Comparison of ENCODE assay signal across 14 cellular contexts in genomic region chr11:8567597-8568198, GRCh38. TPM values are rescaled to one million over a fixed set of nuclear protein-coding genes. Genes with fewer than 3 reads are reported as not detected.
DNase-seq lines count a peak whose midpoint lies in the region; ATAC-seq and TF ChIP-seq lines count a peak whose summit lies in the region.
"Had no signal": no experiment of that assay in that cellular context is flagged by ENCODE, and none has a peak within 500 bp of the region (broad histone marks: within the 10 kb centered on the region; RNA-seq: fewer than 3 reads in every experiment).

No MANE protein-coding gene starts in this region.

- peaks cover 8% of the 10 kb centered on the region for H3K27me3 Mint-ChIP-seq in stimulated activated naive CD8-positive, alpha-beta T cell treated with anti-CD3 and anti-CD28 coated beads, Interleukin-15, amount 100 ng/mL, for 72 hours
- peaks cover 7% of the 10 kb centered on the region for H3K27me3 Mint-ChIP-seq in glutamatergic neuron (ENCODE audit: unreplicated experiment)

- in situ Hi-C loops in astrocyte of the cerebellum (cut with HindIII; ENCODE audit: low sequenced_read_pairs), result no loop called here

- no peak overlapping the region for H3K4me3 ChIP-seq in astrocyte of the cerebellum (ENCODE audit: low read depth, low read length)
- H3K4me3 ChIP-seq: lower lobe of right lung, pancreas, Peyer's patch had no signal

- peaks cover 13% of the 10 kb centered on the region for H3K4me1 Mint-ChIP-seq in stimulated activated naive CD8-positive, alpha-beta T cell treated with anti-CD3 and anti-CD28 coated beads, Interleukin-15, amount 100 ng/mL, for 72 hours
- H3K4me1 Mint-ChIP-seq in glutamatergic neuron (ENCODE audit: low read depth, unreplicated experiment), result peaks cover 2% of the 10 kb centered on the region
- H3K4me1 Mint-ChIP-seq: activated B cell treated with CpG ODN at 0.5 μM for 24 hours had no signal

- no peak for TF ChIP-seq CTCF in astrocyte of the cerebellum (IDR thresholded peaks at IDR 0.05; ENCODE audit: low read depth, low read length, missing control alignments)
- TF ChIP-seq CTCF in glutamatergic neuron (IDR thresholded peaks at IDR 0.05; ENCODE audit: partially characterized antibody, unreplicated experiment), result no peak

- no peaks in the 10 kb centered on the region for H3K9me3 Mint-ChIP-seq in activated naive CD4-positive, alpha-beta T cell treated with anti-CD3 and anti-CD28 coated beads, Interleukin-2, amount 50 U/mL, for 72 hours
- H3K9me3 Mint-ChIP-seq in stimulated activated naive CD8-positive, alpha-beta T cell treated with anti-CD3 and anti-CD28 coated beads, Interleukin-15, amount 100 ng/mL, for 72 hours, result no peaks in the 10 kb centered on the region
- peaks cover 7% of the 10 kb centered on the region for H3K9me3 Mint-ChIP-seq in glutamatergic neuron (ENCODE audit: unreplicated experiment)
- H3K9me3 Mint-ChIP-seq: activated B cell treated with CpG ODN at 0.5 μM for 24 hours had no signal

- H3K4me3 Mint-ChIP-seq in stimulated activated naive CD8-positive, alpha-beta T cell treated with anti-CD3 and anti-CD28 coated beads, Interleukin-15, amount 100 ng/mL, for 72 hours, result no peak overlapping the region
- H3K4me3 Mint-ChIP-seq in glutamatergic neuron (ENCODE audit: unreplicated experiment), result no peak overlapping the region
- H3K4me3 Mint-ChIP-seq: activated B cell treated with CpG ODN at 0.5 μM for 24 hours had no signal

- H3K27ac Mint-ChIP-seq in activated naive CD4-positive, alpha-beta T cell treated with anti-CD3 and anti-CD28 coated beads, Interleukin-2, amount 50 U/mL, for 72 hours, result no peak overlapping the region
- no peak overlapping the region for H3K27ac Mint-ChIP-seq in stimulated activated naive CD8-positive, alpha-beta T cell treated with anti-CD3 and anti-CD28 coated beads, Interleukin-15, amount 100 ng/mL, for 72 hours
- no peak overlapping the region for H3K27ac Mint-ChIP-seq in glutamatergic neuron (ENCODE audit: unreplicated experiment)
- H3K27ac Mint-ChIP-seq: activated B cell treated with CpG ODN at 0.5 μM for 24 hours had no signal

- no peaks in the 10 kb centered on the region for H3K36me3 Mint-ChIP-seq in activated naive CD4-positive, alpha-beta T cell treated with anti-CD3 and anti-CD28 coated beads, Interleukin-2, amount 50 U/mL, for 72 hours
- no peaks in the 10 kb centered on the region for H3K36me3 Mint-ChIP-seq in glutamatergic neuron (ENCODE audit: unreplicated experiment)

- ATAC-seq in activated naive CD4-positive, alpha-beta T cell treated with anti-CD3 and anti-CD28 coated beads, Interleukin-2, amount 50 U/mL, for 72 hours, result peak; percentile 74 to 97
- peak; percentile 50 for ATAC-seq in HG03045 (IDR thresholded peaks at IDR 0.05; ENCODE audit: unreplicated experiment)
- peak; percentile 80 for ATAC-seq in stimulated activated naive CD8-positive, alpha-beta T cell treated with anti-CD3 and anti-CD28 coated beads, Interleukin-15, amount 100 ng/mL, for 72 hours
- ATAC-seq in GM21515 (IDR thresholded peaks at IDR 0.05; ENCODE audit: unreplicated experiment), result no peak

- DNase-seq in activated naive CD4-positive, alpha-beta T cell treated with anti-CD3 and anti-CD28 coated beads, Interleukin-2, amount 50 U/mL, for 72 hours (ENCODE audit: low spot score in 2 of 2), result no peak
- DNase-seq in activated naive CD4-positive, alpha-beta T cell treated with anti-CD3 and anti-CD28 coated beads, Interleukin-2, amount 50 U/mL, for 16 hours, result no peak
- DNase-seq in astrocyte of the cerebellum (ENCODE audit: low read depth) (peak; percentile 3), glutamatergic neuron (no peak), NCI-H2081 (lab: John Stamatoyannopoulos, UW) (no peak)
- DNase-seq in stimulated activated naive CD8-positive, alpha-beta T cell treated with anti-CD3 and anti-CD28 coated beads, Interleukin-15, amount 100 ng/mL, for 72 hours, result no peak
- DNase-seq: activated B cell treated with CpG ODN at 0.5 μM for 24 hours; DMS53; lower lobe of right lung; pancreas; Peyer's patch; stimulated activated naive CD4-positive, alpha-beta T cell treated with Interleukin-2 at 50 U/mL for 16 hours had no signal

RNA-seq across cellular contexts. Expression of gene STK33, which starts 26.3 kb away (rescaled TPM):
- total RNA-seq in activated naive CD4-positive, alpha-beta T cell treated with anti-CD3 and anti-CD28 coated beads, Interleukin-2, amount 50 U/mL, for 72 hours, result 1 to 10 TPM in 1 of 2 donors, under 1 TPM in 1; 0.14 to 2.1 TPM
- total RNA-seq in glutamatergic neuron (ENCODE audit: unreplicated experiment), result 8.5 TPM
